Comparison of ENCODE assay signal across 1 cellular context in genomic region chr2:38224821-38225450, GRCh38.
TF ChIP-seq lines count a peak whose summit lies in the region.

No MANE protein-coding gene starts in this region.

TF ChIP-seq in HepG2, 621 proteins besides CTCF, POLR2A, EP300 and RAD21 (continued from another document):
- TF ChIP-seq, protein P1, sequence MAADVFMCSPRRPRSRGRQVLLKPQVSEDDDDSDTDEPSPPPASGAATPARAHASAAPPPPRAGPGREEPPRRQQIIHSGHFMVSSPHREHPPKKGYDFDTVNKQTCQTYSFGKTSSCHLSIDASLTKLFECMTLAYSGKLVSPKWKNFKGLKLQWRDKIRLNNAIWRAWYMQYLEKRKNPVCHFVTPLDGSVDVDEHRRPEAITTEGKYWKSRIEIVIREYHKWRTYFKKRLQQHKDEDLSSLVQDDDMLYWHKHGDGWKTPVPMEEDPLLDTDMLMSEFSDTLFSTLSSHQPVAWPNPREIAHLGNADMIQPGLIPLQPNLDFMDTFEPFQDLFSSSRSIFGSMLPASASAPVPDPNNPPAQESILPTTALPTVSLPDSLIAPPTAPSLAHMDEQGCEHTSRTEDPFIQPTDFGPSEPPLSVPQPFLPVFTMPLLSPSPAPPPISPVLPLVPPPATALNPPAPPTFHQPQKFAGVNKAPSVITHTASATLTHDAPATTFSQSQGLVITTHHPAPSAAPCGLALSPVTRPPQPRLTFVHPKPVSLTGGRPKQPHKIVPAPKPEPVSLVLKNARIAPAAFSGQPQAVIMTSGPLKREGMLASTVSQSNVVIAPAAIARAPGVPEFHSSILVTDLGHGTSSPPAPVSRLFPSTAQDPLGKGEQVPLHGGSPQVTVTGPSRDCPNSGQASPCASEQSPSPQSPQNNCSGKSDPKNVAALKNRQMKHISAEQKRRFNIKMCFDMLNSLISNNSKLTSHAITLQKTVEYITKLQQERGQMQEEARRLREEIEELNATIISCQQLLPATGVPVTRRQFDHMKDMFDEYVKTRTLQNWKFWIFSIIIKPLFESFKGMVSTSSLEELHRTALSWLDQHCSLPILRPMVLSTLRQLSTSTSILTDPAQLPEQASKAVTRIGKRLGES (CRISPR knock-in tag; IDR thresholded peaks at IDR 0.05; ENCODE audit: borderline replicate concordance) = no peak
- TF ChIP-seq ZFAT (CRISPR knock-in tag; conservative IDR thresholded peaks at IDR 0.05) = no peak
